Comparison of ENCODE assay signal across 9 cellular contexts in genomic region chr14:22882529-22883190, GRCh38. TPM values are rescaled to one million over a fixed set of nuclear protein-coding genes. Genes with fewer than 3 reads are reported as not detected.
DNase-seq lines count a peak whose midpoint lies in the region; ATAC-seq, FAIRE-seq and TF ChIP-seq lines count a peak whose summit lies in the region.
"Had no signal": no experiment of that assay in that cellular context is flagged by ENCODE, and none has a peak within 500 bp of the region (broad histone marks: within the 10 kb centered on the region; RNA-seq: fewer than 3 reads in every experiment).

No MANE protein-coding gene starts in this region.

- ATAC-seq in PC-3: 0 out of 2 replicates have a peak, but pooled peaks have one; percentile 7
- ATAC-seq in GM21737 (IDR thresholded peaks at IDR 0.05; ENCODE audit: unreplicated experiment): no peak

- BruUV-seq in PC-3 (replicated peaks; lab: Mats Ljungman, UMichigan): no TSS peak

- H3K9me2 ChIP-seq in PC-3 (replicated peaks; ENCODE audit: low read length) (no peaks in the 10 kb centered on the region), neural cell (ENCODE audit: insufficient read depth, low read length) (no peaks in the 10 kb centered on the region)

- H3K9ac ChIP-seq in PC-3 (ENCODE audit: low read length) (no peak overlapping the region), neural cell (ENCODE audit: low read length) (peak overlapping the region; percentile 100)

- TF ChIP-seq CTCF in PC-3 (conservative IDR thresholded peaks at IDR 0.05; ENCODE audit: low read depth, low read length) (no peak), neural cell (IDR thresholded peaks at IDR 0.05; ENCODE audit: poor library complexity, severe bottlenecking) (no peak), ascending aorta (IDR thresholded peaks at IDR 0.05) (no peak)

- CTCF ChIA-PET in PC-3 (lab: Charles Lee): interaction anchor here (0.5 to 0.6 kb wide), 2 partner anchors 9 to 30 kb away, joined by 4 to 6 read pairs; no protein-coding TSS in a partner anchor

- no peak for TF ChIP-seq RAD21 in neural cell (conservative IDR thresholded peaks at IDR 0.05)

- H2AFZ ChIP-seq in PC-3 (ENCODE audit: low read length) (no peak overlapping the region), neural cell (ENCODE audit: low read depth, low read length) (peak overlapping the region; percentile 54)

- DNase-seq in activated effector memory CD4-positive, alpha-beta T cell treated with anti-CD3 and anti-CD28 coated beads, Interleukin-2, amount 50 U/mL, for 16 hours: peak; percentile 71
- DNase-seq in activated effector memory CD4-positive, alpha-beta T cell treated with Interleukin-2 at 50 U/mL for 16 hours: no peak
- DNase-seq in PC-3 (peak; percentile 39), ascending aorta (ENCODE audit: low spot score in 2 of 2) (no peak), GM19239 (ENCODE audit: insufficient read length, low spot score) (no peak)
- DNase-seq in effector CD4-positive, alpha-beta T cell: peak; percentile 33

- no peak overlapping the region for H3K4me3 ChIP-seq in PC-3 (ENCODE audit: low read length)
- H3K4me3 ChIP-seq in neural cell (ENCODE audit: low read length): peak overlapping the region; percentile 90
- H3K4me3 ChIP-seq in ascending aorta: no peak overlapping the region

- TF ChIP-seq EP300 in neural cell (conservative IDR thresholded peaks at IDR 0.05; ENCODE audit: poor library complexity, severe bottlenecking): peak; percentile 83

- no peak overlapping the region for H3K27ac ChIP-seq in PC-3 (ENCODE audit: low read length)
- peak overlapping the region; percentile 97 for H3K27ac ChIP-seq in neural cell (ENCODE audit: low read length)
- no peak overlapping the region for H3K27ac ChIP-seq in ascending aorta
- H3K27ac ChIP-seq: C4-2B had no signal

- no peak for FAIRE-seq in GM19239 (lab: Jason Lieb, UNC)

- H4K20me1 ChIP-seq in PC-3 (ENCODE audit: low read length) (no peaks in the 10 kb centered on the region), neural cell (ENCODE audit: insufficient read depth) (no peaks in the 10 kb centered on the region)

- H3K36me3 ChIP-seq in PC-3 (ENCODE audit: low read depth, low read length): peaks cover 2% of the 10 kb centered on the region; the same call in 1 of the 2 replicates
- H3K36me3 ChIP-seq in neural cell (ENCODE audit: insufficient read depth, low read length): no peaks in the 10 kb centered on the region
- peaks cover 8 to 18% of the 10 kb centered on the region in 2 donors for H3K36me3 ChIP-seq in ascending aorta

- H3F3A ChIP-seq in PC-3 (ENCODE audit: low read length, unreplicated experiment) (no peaks in the 10 kb centered on the region), neural cell (ENCODE audit: insufficient read depth, low read length, poor library complexity, severe bottlenecking) (peaks cover 8% of the 10 kb centered on the region)

- peaks cover 2% of the 10 kb centered on the region for H3K79me2 ChIP-seq in PC-3 (ENCODE audit: low read length)
- H3K79me2 ChIP-seq in neural cell (replicated peaks; ENCODE audit: insufficient read depth, low read length): peaks cover 29% of the 10 kb centered on the region

- POLR2A ChIA-PET in PC-3 (lab: Charles Lee; ENCODE audit: unreplicated experiment): interaction anchor here (0.5 kb wide), 1 partner anchor 595 kb away, joined by 4 read pairs; no protein-coding TSS in a partner anchor

- H3K4me2 ChIP-seq in PC-3 (ENCODE audit: low read length): no peak overlapping the region
- H3K4me2 ChIP-seq in neural cell (ENCODE audit: low read length): peak overlapping the region; percentile 54

- intact Hi-C loops in PC-3 (cut with micrococcal nuclease) (no loop called here), ascending aorta (cut with DNase I) (no loop called here)

- H3K27me3 ChIP-seq in PC-3 (ENCODE audit: low read length) (no peaks in the 10 kb centered on the region), neural cell (ENCODE audit: insufficient read depth, low read depth, low read length) (no peaks in the 10 kb centered on the region), ascending aorta (no peaks in the 10 kb centered on the region)

- H3K9me3 ChIP-seq in PC-3 (ENCODE audit: low read length) (no peaks in the 10 kb centered on the region), neural cell (ENCODE audit: low read length) (no peaks in the 10 kb centered on the region), ascending aorta (no peaks in the 10 kb centered on the region)

- H3K4me1 ChIP-seq in PC-3 (ENCODE audit: insufficient read depth, low read length): peaks cover 20% of the 10 kb centered on the region
- peaks cover under 1 to 2% of the 10 kb centered on the region in 2 donors for H3K4me1 ChIP-seq in ascending aorta

TF ChIP-seq in neural cell, 6 proteins besides CTCF, POLR2A, EP300 and RAD21:
- TF ChIP-seq POLR2AphosphoS5 (IDR thresholded peaks at IDR 0.05) (peak; percentile 99), EZH2 (IDR thresholded peaks at IDR 0.05; ENCODE audit: borderline replicate concordance, insufficient read depth, low read length, poor library complexity, severe bottlenecking) (no peak), SMC3 (conservative IDR thresholded peaks at IDR 0.05; ENCODE audit: poor library complexity) (peak; percentile 9), REST (IDR thresholded peaks at IDR 0.05; ENCODE audit: borderline replicate concordance) (peak; percentile 94), TAF1 (IDR thresholded peaks at IDR 0.05; ENCODE audit: low read depth) (peak; percentile 99), MXI1 (conservative IDR thresholded peaks at IDR 0.05; ENCODE audit: poor library complexity, severe bottlenecking) (no peak)

RNA-seq across cellular contexts. Expression of gene REM2, which starts 0.4 kb away (rescaled TPM):
- total RNA-seq in PC-3 (2014; rRNA removed) (0.18 TPM in 1 of 2 replicates, not detected in the other), ascending aorta (1.9 TPM)
- polyA plus RNA-seq in neural cell: 28.6 and 31.1 TPM in 2 replicates
- polyA minus RNA-seq in neural cell: 21.9 and 29.5 TPM in 2 replicates

RNA-seq across cellular contexts. Expression of gene LRP10, which starts 11.1 kb away (rescaled TPM):
- total RNA-seq in PC-3 (2014; rRNA removed) (46.5 and 59.3 TPM in 2 replicates), ascending aorta (214 TPM)
- polyA plus RNA-seq in neural cell: 0.22 and 1.1 TPM in 2 replicates
- 0.24 and 0.58 TPM in 2 replicates for polyA minus RNA-seq in neural cell

RNA-seq across cellular contexts. Expression of gene RBM23, which starts 36.3 kb away (rescaled TPM):
- total RNA-seq in PC-3 (2014; rRNA removed) (78.9 and 94.9 TPM in 2 replicates), ascending aorta (113 TPM)
- polyA plus RNA-seq in neural cell: 83.7 and 96.7 TPM in 2 replicates
- 90.8 and 175 TPM in 2 replicates for polyA minus RNA-seq in neural cell

RNA-seq across cellular contexts. Expression of gene MMP14, which starts 46.3 kb away (rescaled TPM):
- total RNA-seq in PC-3 (2014; rRNA removed) (80.4 and 85.0 TPM in 2 replicates), ascending aorta (178 TPM)
- 0.30 and 1.5 TPM in 2 replicates for polyA plus RNA-seq in neural cell
- 0.69 and 0.97 TPM in 2 replicates for polyA minus RNA-seq in neural cell

RNA-seq across cellular contexts. Expression of gene PRMT5, which starts 46.5 kb away (rescaled TPM):
- 101 and 113 TPM in 2 replicates for total RNA-seq in PC-3 (2014; rRNA removed)
- 102 and 114 TPM in 2 replicates for polyA plus RNA-seq in neural cell
- 83.9 and 97.9 TPM in 2 replicates for polyA minus RNA-seq in neural cell
- total RNA-seq in ascending aorta: 118 TPM

Comparison
In these comparisons a context has a peak if more than half of its experiments do, and no peak if none do; other contexts are left out.
1. DNase-seq: peak in activated effector memory CD4-positive, alpha-beta T cell treated with anti-CD3 and anti-CD28 coated beads, Interleukin-2, amount 50 U/mL, for 16 hours (single experiment), PC-3 (single experiment) and effector CD4-positive, alpha-beta T cell (single experiment); none in activated effector memory CD4-positive, alpha-beta T cell treated with Interleukin-2 at 50 U/mL for 16 hours (single experiment), ascending aorta (0 of 2) and GM19239 (single experiment).